In the genomic region with DNA sequence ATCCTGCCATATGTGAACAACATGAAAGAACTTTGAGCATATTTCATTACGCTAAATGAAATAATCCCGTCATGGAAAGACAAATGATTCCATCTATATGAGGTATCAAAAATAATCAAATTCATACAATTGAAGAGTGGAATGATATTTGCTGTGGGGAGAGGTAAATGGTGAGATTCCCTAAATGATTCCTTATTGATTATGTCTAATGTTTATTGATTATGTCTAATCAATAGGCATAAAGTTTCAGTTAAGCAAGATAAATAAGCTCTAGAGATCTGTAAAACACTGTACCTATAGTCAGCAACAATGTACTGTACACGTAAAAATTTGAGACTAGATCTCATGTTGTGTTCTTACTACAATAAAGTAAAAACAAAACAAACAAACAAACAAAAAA, we compare ENCODE assay signal across 28 cellular contexts.
"Had no signal": no experiment of that assay in that cellular context is flagged by ENCODE, and none has a peak within 500 bp of the region (broad histone marks: within the 10 kb centered on the region; RNA-seq: fewer than 3 reads in every experiment).

No MANE protein-coding gene starts in this region.

- H3K27ac ChIP-seq: stomach, suprapubic skin, testis, thoracic aorta, thyroid gland, tibial artery, tibial nerve, transverse colon, upper lobe of left lung, upper lobe of right lung, uterus, vagina had no signal

- H3K4me1 Mint-ChIP-seq: stimulated activated effector memory CD8-positive, alpha-beta T cell treated with anti-CD3 and anti-CD28 coated beads, Interleukin-12 subunit alpha, Interleukin-12 subunit beta, amount 100 ng/mL, for 72 hours; stimulated activated naive CD8-positive, alpha-beta T cell treated with anti-CD3 and anti-CD28 coated beads, Interleukin-15, amount 100 ng/mL, for 72 hours had no signal

- H3K4me3 ChIP-seq: stomach, suprapubic skin, testis, thoracic aorta, thyroid gland, tibial artery, tibial nerve, transverse colon, upper lobe of left lung, upper lobe of right lung, uterus, vagina had no signal

- H3K27me3 Mint-ChIP-seq: stimulated activated naive CD8-positive, alpha-beta T cell treated with anti-CD3 and anti-CD28 coated beads, Interleukin-15, Interleukin-2, amounts not matched to agents 100 ng/mL and 50 ng/mL, for 24 hours; type B pancreatic cell had no signal

- H3K36me3 ChIP-seq: stomach, suprapubic skin, thoracic aorta, thyroid gland, tibial artery, tibial nerve, transverse colon, upper lobe of left lung, upper lobe of right lung, uterus, vagina had no signal

- H3K27ac Mint-ChIP-seq: stimulated activated effector memory CD8-positive, alpha-beta T cell treated with anti-CD3 and anti-CD28 coated beads, Interleukin-12 subunit alpha, Interleukin-12 subunit beta, amount 100 ng/mL, for 72 hours; stimulated activated naive B cell treated with anti-CD40 and anti-IgM and Interleukin-4, amounts not matched to agents 10 μg/mL and 1 μg/mL and 100 μg/mL, for 72 hours; stimulated activated naive CD8-positive, alpha-beta T cell treated with anti-CD3 and anti-CD28 coated beads, Interleukin-15, amount 100 ng/mL, for 72 hours; stimulated activated naive CD8-positive, alpha-beta T cell treated with anti-CD3 and anti-CD28 coated beads, Interleukin-15, Interleukin-2, amounts not matched to agents 100 ng/mL and 50 ng/mL, for 24 hours; type B pancreatic cell had no signal

- DNase-seq: stimulated activated CD4-positive, alpha-beta T cell treated with anti-CD3 and anti-CD28 coated beads, Interleukin-2, amount 100 ng/mL, for 48 hours; stimulated activated CD4-positive, alpha-beta T cell treated with anti-CD3 and anti-CD28 coated beads, Interleukin-4, amount 100 ng/mL, for 1 hour; stimulated activated CD4-positive, alpha-beta T cell treated with anti-CD3 and anti-CD28 coated beads, Interleukin-4, amount 100 ng/mL, for 24 hours; stimulated activated CD4-positive, alpha-beta T cell treated with anti-CD3 and anti-CD28 coated beads, Interleukin-4, amount 100 ng/mL, for 4 hours; stimulated activated CD8-positive, alpha-beta memory T cell treated with anti-CD3 and anti-CD28 coated beads, Interleukin-4, amount 100 ng/mL, for 48 hours; stimulated activated naive B cell treated with anti-CD40 and anti-IgM and Interleukin-4, amounts not matched to agents 10 μg/mL and 1 μg/mL and 100 μg/mL, for 72 hours; stimulated activated naive CD4-positive, alpha-beta T cell; stimulated activated naive CD4-positive, alpha-beta T cell treated with Interleukin-2 at 50 U/mL for 16 hours; stimulated activated naive CD8-positive, alpha-beta T cell treated with anti-CD3 and anti-CD28 coated beads, Interleukin-15, amount 100 ng/mL, for 72 hours; stimulated activated naive CD8-positive, alpha-beta T cell treated with anti-CD3 and anti-CD28 coated beads, Interleukin-15, Interleukin-2, amounts not matched to agents 100 U/mL and 50 U/mL, for 24 hours; stomach; substantia nigra; testis; thyroid gland; tibial artery; transverse colon; trophoblast cell; upper lobe of left lung; upper lobe of right lung; uterus had no signal

- H3K4me1 ChIP-seq: stomach, suprapubic skin, testis, thyroid gland, tibial artery, transverse colon, upper lobe of left lung, upper lobe of right lung, uterus, vagina had no signal

- ATAC-seq: stimulated activated effector memory CD8-positive, alpha-beta T cell treated with anti-CD3 and anti-CD28 coated beads, Interleukin-12 subunit alpha, Interleukin-12 subunit beta, amount 100 ng/mL, for 72 hours; stimulated activated naive B cell treated with anti-CD40 and anti-IgM and Interleukin-4, amounts not matched to agents 10 μg/mL and 1 μg/mL and 100 μg/mL, for 72 hours; stimulated activated naive CD8-positive, alpha-beta T cell treated with anti-CD3 and anti-CD28 coated beads, Interleukin-15, amount 100 ng/mL, for 72 hours; stimulated activated naive CD8-positive, alpha-beta T cell treated with anti-CD3 and anti-CD28 coated beads, Interleukin-15, Interleukin-2, amounts not matched to agents 100 U/mL and 50 U/mL, for 24 hours; upper lobe of right lung had no signal

- H3K27me3 ChIP-seq: stomach, suprapubic skin, testis, thyroid gland, tibial artery, tibial nerve, transverse colon, upper lobe of left lung, upper lobe of right lung, uterus, vagina had no signal

- FAIRE-seq: urothelium cell line had no signal

- H3K9me3 ChIP-seq: suprapubic skin, testis, thoracic aorta, thyroid gland, tibial artery, tibial nerve, transverse colon, upper lobe of left lung, upper lobe of right lung, uterus, vagina had no signal

- H3K4me3 Mint-ChIP-seq: stimulated activated effector memory CD8-positive, alpha-beta T cell treated with anti-CD3 and anti-CD28 coated beads, Interleukin-12 subunit alpha, Interleukin-12 subunit beta, amount 100 ng/mL, for 72 hours; stimulated activated naive B cell treated with anti-CD40 and anti-IgM and Interleukin-4, amounts not matched to agents 10 μg/mL and 1 μg/mL and 100 μg/mL, for 72 hours; stimulated activated naive CD8-positive, alpha-beta T cell treated with anti-CD3 and anti-CD28 coated beads, Interleukin-15, amount 100 ng/mL, for 72 hours; stimulated activated naive CD8-positive, alpha-beta T cell treated with anti-CD3 and anti-CD28 coated beads, Interleukin-15, Interleukin-2, amounts not matched to agents 100 ng/mL and 50 ng/mL, for 24 hours; type B pancreatic cell had no signal

- H3K9me3 Mint-ChIP-seq: stimulated activated naive CD8-positive, alpha-beta T cell treated with anti-CD3 and anti-CD28 coated beads, Interleukin-15, Interleukin-2, amounts not matched to agents 100 ng/mL and 50 ng/mL, for 24 hours; type B pancreatic cell had no signal

- H3K36me3 Mint-ChIP-seq: stimulated activated effector memory CD8-positive, alpha-beta T cell treated with anti-CD3 and anti-CD28 coated beads, Interleukin-12 subunit alpha, Interleukin-12 subunit beta, amount 100 ng/mL, for 72 hours; stimulated activated naive B cell treated with anti-CD40 and anti-IgM and Interleukin-4, amounts not matched to agents 10 μg/mL and 1 μg/mL and 100 μg/mL, for 72 hours; type B pancreatic cell had no signal
